In genomic region chr3:175088981-175089380, GRCh38 we compare ENCODE assay signal across 27 cellular contexts.
"Had no signal": no experiment of that assay in that cellular context is flagged by ENCODE, and none has a peak within 500 bp of the region (broad histone marks: within the 10 kb centered on the region; RNA-seq: fewer than 3 reads in every experiment).

No MANE protein-coding gene starts in this region.

- H3K27ac ChIP-seq: cardiac muscle cell, SK-N-MC had no signal

- H3K27me3 ChIP-seq: cardiac muscle cell had no signal

- H3K4me3 ChIP-seq: cardiac muscle cell, SK-N-MC had no signal

- ATAC-seq: activated T-helper 17 cell treated with anti-CD3 and anti-CD28 coated beads, Interleukin-2, amount 50 U/mL, for 72 hours; Panc1; Right ventricle myocardium inferior; T-cell had no signal

- DNase-seq: activated CD4-positive, alpha-beta memory T cell treated with anti-CD3 and anti-CD28 coated beads for 36 hours; activated CD4-positive, alpha-beta T cell treated with anti-CD3 and anti-CD28 coated beads, Interleukin-2, amount 10 ng/mL, durations not matched to agents 7 days and 5 days; activated CD4-positive, CD25-positive, alpha-beta regulatory T cell; activated CD8-positive, alpha-beta memory T cell treated with anti-CD3 and anti-CD28 coated beads for 24 hours; activated gamma-delta T cell; activated naive CD4-positive, alpha-beta T cell treated with anti-CD3 and anti-CD28 coated beads for 36 hours; activated T-cell treated with anti-CD3 and anti-CD28 coated beads, Interleukin-2, amount 50 U/mL, for 48 hours; Kasumi-1; NCI-H1048; NCI-H146; NCI-H187 treated with DMSO at 0.1 percent for 48 hours; NCI-H2081 treated with DMSO at 0.1 percent for 48 hours; NCI-H526 treated with DMSO at 0.1 percent for 48 hours; NCI-H82; NK-92 treated with Interleukin-12 subunit alpha and Interleukin-12 subunit beta, amount 100 ng/mL, for 24 hours; OCI-M1; RPMI8226; T-cell; T-helper 2 cell; T1000 had no signal

- H3K36me3 ChIP-seq: cardiac muscle cell had no signal

- FAIRE-seq: astrocyte, TTC549 had no signal
